ENCODE assay signal across 13 cellular contexts in genomic region chr16:68000450-68000849, GRCh38. TPM values are rescaled to one million over a fixed set of nuclear protein-coding genes. Genes with fewer than 3 reads are reported as not detected.
DNase-seq lines count a peak whose midpoint lies in the region; ATAC-seq and TF ChIP-seq lines count a peak whose summit lies in the region.
"Had no signal": no experiment of that assay in that cellular context is flagged by ENCODE, and none has a peak within 500 bp of the region (broad histone marks: within the 10 kb centered on the region; RNA-seq: fewer than 3 reads in every experiment).

No MANE protein-coding gene starts in this region.

- H3F3A ChIP-seq in OCI-LY1 (ENCODE audit: insufficient read depth, low read length): no peaks in the 10 kb centered on the region
- no peaks in the 10 kb centered on the region for H3F3A ChIP-seq in neural progenitor cell (ENCODE audit: low read depth)

- peak in 1 of 3 donors; percentile 21 for DNase-seq in CD4-positive, CD25-positive, alpha-beta regulatory T cell
- no peak for DNase-seq in endothelial cell (ENCODE audit: low spot score)
- DNase-seq in neural progenitor cell (ENCODE audit: low spot score): no peak
- no peak for DNase-seq in mammary epithelial cell
- no peak for DNase-seq in prostate gland (ENCODE audit: low spot score)
- no peak for DNase-seq in SIG-M5 (lab: John Stamatoyannopoulos, UW)
- no peak for DNase-seq in Ammon's horn (ENCODE audit: low spot score)
- DNase-seq: erythroblast; SK-N-SH; stimulated activated CD4-positive, alpha-beta T cell treated with anti-CD3 and anti-CD28 coated beads, Interleukin-4, amount 100 ng/mL, for 24 hours had no signal

- no peak for TF ChIP-seq CTCF in OCI-LY1 (IDR thresholded peaks at IDR 0.05; ENCODE audit: low read length)
- no peak for TF ChIP-seq CTCF in endothelial cell (IDR thresholded peaks at IDR 0.05; ENCODE audit: unreplicated experiment)
- no peak for TF ChIP-seq CTCF in neural progenitor cell (IDR thresholded peaks at IDR 0.05)
- TF ChIP-seq CTCF in mammary epithelial cell (conservative IDR thresholded peaks at IDR 0.05 in 1 of 2, IDR thresholded peaks at IDR 0.05 in 1 of 2; ENCODE audit: extremely low read depth in 1 of 2, insufficient read depth in 1 of 2, low read depth in 1 of 2, low read length in 2 of 2): no peak
- no peak for TF ChIP-seq CTCF in prostate gland (IDR thresholded peaks at IDR 0.05)

- TF ChIP-seq POLR2A in prostate gland (IDR thresholded peaks at IDR 0.05): no peak

- WGBS in mammary epithelial cell (ENCODE audit: low coverage, missing lambda C conversion rate): 83% methylated on average over 2 of the region's 3 CpGs
- 43% methylated on average over 3 of the region's 3 CpGs for WGBS in prostate gland

- H3K27ac Mint-ChIP-seq in CD4-positive, CD25-positive, alpha-beta regulatory T cell: peak overlapping the region; percentile 92 to 96 (median 95)
- H3K27ac Mint-ChIP-seq in endothelial cell (ENCODE audit: unreplicated experiment) (no peak overlapping the region), neural progenitor cell (peak overlapping the region; percentile 72)

- H3K4me1 ChIP-seq in CD4-positive, CD25-positive, alpha-beta regulatory T cell (ENCODE audit: control insufficient read depth, insufficient read depth, low read length, poor library complexity, severe bottlenecking): peaks cover 80% of the 10 kb centered on the region
- peaks cover 25% of the 10 kb centered on the region for H3K4me1 ChIP-seq in OCI-LY1 (ENCODE audit: insufficient read depth, low read length, severe bottlenecking)
- H3K4me1 ChIP-seq in neural progenitor cell: no peaks in the 10 kb centered on the region
- H3K4me1 ChIP-seq in mammary epithelial cell (ENCODE audit: insufficient read depth, low read length): peaks cover 3% of the 10 kb centered on the region
- H3K4me1 ChIP-seq in prostate gland (replicated peaks): no peaks in the 10 kb centered on the region

- H3K4me1 Mint-ChIP-seq in CD4-positive, CD25-positive, alpha-beta regulatory T cell: peaks cover 16 to 80% (median 45%) of the 10 kb centered on the region in 4 donors
- peaks cover 22% of the 10 kb centered on the region for H3K4me1 Mint-ChIP-seq in endothelial cell (ENCODE audit: unreplicated experiment)
- peaks cover 3% of the 10 kb centered on the region for H3K4me1 Mint-ChIP-seq in neural progenitor cell

- H3K27me3 Mint-ChIP-seq in CD4-positive, CD25-positive, alpha-beta regulatory T cell: no peaks in the 10 kb centered on the region
- peaks cover 5% of the 10 kb centered on the region for H3K27me3 Mint-ChIP-seq in endothelial cell (ENCODE audit: unreplicated experiment)
- H3K27me3 Mint-ChIP-seq in neural progenitor cell (ENCODE audit: insufficient read depth, low read depth): peaks cover 8% of the 10 kb centered on the region

- peak overlapping the region; percentile 73 for H3K27ac ChIP-seq in CD4-positive, CD25-positive, alpha-beta regulatory T cell (ENCODE audit: insufficient read depth, low read length, poor library complexity, severe bottlenecking)
- peak overlapping the region; percentile 86 for H3K27ac ChIP-seq in OCI-LY1 (ENCODE audit: low read depth, low read length, poor library complexity, severe bottlenecking)
- H3K27ac ChIP-seq in neural progenitor cell: no peak overlapping the region
- no peak overlapping the region for H3K27ac ChIP-seq in mammary epithelial cell (ENCODE audit: insufficient read depth, low read depth, low read length)
- H3K27ac ChIP-seq in prostate gland: no peak overlapping the region

- H3K9me2 ChIP-seq in OCI-LY1 (ENCODE audit: low read depth, low read length): no peaks in the 10 kb centered on the region
- H3K9me2 ChIP-seq: SK-N-SH had no signal

- BruUV-seq in mammary epithelial cell (replicated peaks; lab: Mats Ljungman, UMichigan): no TSS peak

- no peaks in the 10 kb centered on the region for H3K9me3 Mint-ChIP-seq in CD4-positive, CD25-positive, alpha-beta regulatory T cell
- no peaks in the 10 kb centered on the region for H3K9me3 Mint-ChIP-seq in endothelial cell (ENCODE audit: unreplicated experiment)
- peaks cover 2% of the 10 kb centered on the region for H3K9me3 Mint-ChIP-seq in neural progenitor cell

- no peaks in the 10 kb centered on the region for H3K36me3 ChIP-seq in CD4-positive, CD25-positive, alpha-beta regulatory T cell (ENCODE audit: control insufficient read depth, insufficient read depth, low read length)
- no peaks in the 10 kb centered on the region for H3K36me3 ChIP-seq in OCI-LY1 (ENCODE audit: insufficient read depth, low read length)
- no peaks in the 10 kb centered on the region for H3K36me3 ChIP-seq in neural progenitor cell
- H3K36me3 ChIP-seq in mammary epithelial cell (ENCODE audit: insufficient read depth, low read length): no peaks in the 10 kb centered on the region
- H3K36me3 ChIP-seq in prostate gland: no peaks in the 10 kb centered on the region
- H3K36me3 ChIP-seq: thoracic aorta had no signal

- no peaks in the 10 kb centered on the region for H3K27me3 ChIP-seq in CD4-positive, CD25-positive, alpha-beta regulatory T cell (ENCODE audit: control insufficient read depth, insufficient read depth, low read length)
- no peaks in the 10 kb centered on the region for H3K27me3 ChIP-seq in OCI-LY1 (ENCODE audit: insufficient read depth, low read length)
- no peaks in the 10 kb centered on the region for H3K27me3 ChIP-seq in neural progenitor cell
- no peaks in the 10 kb centered on the region for H3K27me3 ChIP-seq in mammary epithelial cell (ENCODE audit: insufficient read depth, low read length)
- no peaks in the 10 kb centered on the region for H3K27me3 ChIP-seq in prostate gland (replicated peaks; ENCODE audit: insufficient read depth)

- H3K9me3 ChIP-seq in CD4-positive, CD25-positive, alpha-beta regulatory T cell (ENCODE audit: control insufficient read depth in 2 of 2, low read length in 2 of 2): no peaks in the 10 kb centered on the region
- no peaks in the 10 kb centered on the region for H3K9me3 ChIP-seq in OCI-LY1 (ENCODE audit: low read length)
- H3K9me3 ChIP-seq in neural progenitor cell (ENCODE audit: low read depth): no peaks in the 10 kb centered on the region
- no peaks in the 10 kb centered on the region for H3K9me3 ChIP-seq in mammary epithelial cell (replicated peaks; ENCODE audit: insufficient read depth, low read length)
- H3K9me3 ChIP-seq in prostate gland: no peaks in the 10 kb centered on the region
- H3K9me3 ChIP-seq: SK-N-SH, thoracic aorta had no signal

- H3K79me2 ChIP-seq in OCI-LY1 (ENCODE audit: insufficient read depth, low read length) (no peaks in the 10 kb centered on the region), neural progenitor cell (ENCODE audit: low read depth) (no peaks in the 10 kb centered on the region), mammary epithelial cell (ENCODE audit: insufficient read depth, low read length) (no peaks in the 10 kb centered on the region)

- peak overlapping the region; percentile 83 to 96 (median 89) for H3K4me3 Mint-ChIP-seq in CD4-positive, CD25-positive, alpha-beta regulatory T cell
- peak overlapping the region; percentile 38 for H3K4me3 Mint-ChIP-seq in endothelial cell (ENCODE audit: unreplicated experiment)
- no peak overlapping the region for H3K4me3 Mint-ChIP-seq in neural progenitor cell

- H3K4me3 ChIP-seq in CD4-positive, CD25-positive, alpha-beta regulatory T cell (ENCODE audit: low read depth, low read length): peak overlapping the region; percentile 82
- H3K4me3 ChIP-seq in OCI-LY1 (ENCODE audit: low read depth, low read length, poor library complexity, severe bottlenecking): no peak overlapping the region
- no peak overlapping the region for H3K4me3 ChIP-seq in neural progenitor cell
- H3K4me3 ChIP-seq in mammary epithelial cell (replicated peaks in 1 of 3; ENCODE audit: insufficient read depth in 1 of 3, low read depth in 2 of 3, low read length in 3 of 3): no peak overlapping the region
- no peak overlapping the region for H3K4me3 ChIP-seq in prostate gland
- H3K4me3 ChIP-seq: thoracic aorta had no signal

- H2AFZ ChIP-seq in OCI-LY1 (ENCODE audit: low read length) (0 out of 2 replicates have a peak overlapping the region, but pooled peaks have one; percentile 80), neural progenitor cell (replicated peaks) (no peak overlapping the region), mammary epithelial cell (ENCODE audit: low read depth, low read length) (no peak overlapping the region)

- peaks cover 11% of the 10 kb centered on the region for H3K36me3 Mint-ChIP-seq in CD4-positive, CD25-positive, alpha-beta regulatory T cell
- H3K36me3 Mint-ChIP-seq in endothelial cell (ENCODE audit: low read depth, unreplicated experiment) (no peaks in the 10 kb centered on the region), neural progenitor cell (no peaks in the 10 kb centered on the region)

- dilution Hi-C loops in mammary epithelial cell (cut with HindIII; ENCODE audit: low sequenced_read_pairs): no loop called here

- intact Hi-C loops in mammary epithelial cell (cut with micrococcal nuclease) (no loop called here), prostate gland (cut with DNase I) (no loop called here)

- H3K4me2 ChIP-seq in OCI-LY1 (ENCODE audit: low read length): peak overlapping the region; percentile 51; the same call in 1 of the 2 replicates
- H3K4me2 ChIP-seq in neural progenitor cell: no peak overlapping the region
- H3K4me2 ChIP-seq in mammary epithelial cell (ENCODE audit: insufficient read depth, low read depth, low read length): no peak overlapping the region
- H3K4me2 ChIP-seq: SK-N-SH had no signal

- in situ Hi-C loops in mammary epithelial cell (cut with MboI; ENCODE audit: low sequenced_read_pairs in 2 of 2): no loop called here

- no peak for ATAC-seq in CD4-positive, CD25-positive, alpha-beta regulatory T cell (ENCODE audit: low read depth in 2 of 2)

- CTCF ChIA-PET in mammary epithelial cell (lab: Charles Lee; ENCODE audit: low non-redundant PET): no interaction called here

- H3K9ac ChIP-seq in OCI-LY1 (ENCODE audit: low read length) (peak overlapping the region; percentile 49; the same call in 1 of the 2 replicates), neural progenitor cell (no peak overlapping the region), mammary epithelial cell (ENCODE audit: insufficient read depth, low read length) (no peak overlapping the region)
- H3K9ac ChIP-seq: SK-N-SH had no signal

- H4K20me1 ChIP-seq in OCI-LY1 (ENCODE audit: insufficient read depth, low read length) (no peaks in the 10 kb centered on the region), neural progenitor cell (ENCODE audit: low read depth) (no peaks in the 10 kb centered on the region), mammary epithelial cell (ENCODE audit: insufficient read depth, low read length) (no peaks in the 10 kb centered on the region)

RNA-seq across cellular contexts. Expression of gene DPEP2, which starts 1.2 kb away (rescaled TPM):
- 52.4 TPM for total RNA-seq in CD4-positive, CD25-positive, alpha-beta regulatory T cell
- 10 to 100 TPM; 52.2 to 70.0 (median 63.4) TPM for polyA plus RNA-seq in CD4-positive, CD25-positive, alpha-beta regulatory T cell
- 1.0 TPM for total RNA-seq in endothelial cell (ENCODE audit: unreplicated experiment)
- not detected in 2 replicates for total RNA-seq in neural progenitor cell (ENCODE audit: low replicate concordance)
- not detected for total RNA-seq in mammary epithelial cell
- polyA plus RNA-seq in mammary epithelial cell: not detected
- not detected for polyA minus RNA-seq in mammary epithelial cell
- 1 to 10 TPM in 1 of 2 donors, under 1 TPM in 1; 0.41 to 2.4 TPM for total RNA-seq in prostate gland
- total RNA-seq: NCI-H460 had no signal
- polyA plus RNA-seq: SK-N-SH had no signal

RNA-seq across cellular contexts. Expression of gene DPEP2NB, which starts 15.3 kb away (rescaled TPM):
- not detected for total RNA-seq in CD4-positive, CD25-positive, alpha-beta regulatory T cell
- polyA plus RNA-seq in CD4-positive, CD25-positive, alpha-beta regulatory T cell: not detected
- total RNA-seq in endothelial cell (ENCODE audit: unreplicated experiment): not detected
- total RNA-seq in neural progenitor cell (ENCODE audit: low replicate concordance): not detected in 2 replicates
- total RNA-seq in mammary epithelial cell: not detected
- not detected for polyA plus RNA-seq in mammary epithelial cell
- polyA minus RNA-seq in mammary epithelial cell: not detected
- under 1 TPM in 1 of 2 donors, not detected in 1; 0.62 TPM for total RNA-seq in prostate gland
- total RNA-seq: NCI-H460, thoracic aorta had no signal
- polyA plus RNA-seq: SK-N-SH had no signal

RNA-seq across cellular contexts. Expression of gene DPEP3, which starts 20.2 kb away (rescaled TPM):
- total RNA-seq in CD4-positive, CD25-positive, alpha-beta regulatory T cell: 0.44 TPM
- under 1 TPM in 1 of 4 donors, not detected in 3; 0.19 TPM for polyA plus RNA-seq in CD4-positive, CD25-positive, alpha-beta regulatory T cell
- total RNA-seq in endothelial cell (ENCODE audit: unreplicated experiment) (not detected), neural progenitor cell (ENCODE audit: low replicate concordance) (0.19 TPM in 1 of 2 replicates, not detected in the other), mammary epithelial cell (not detected), prostate gland (10 to 100 TPM in 1 of 2 donors, not detected in 1; 49.9 TPM)
- not detected for polyA plus RNA-seq in mammary epithelial cell
- polyA minus RNA-seq in mammary epithelial cell: not detected
- total RNA-seq: NCI-H460, thoracic aorta had no signal
- polyA plus RNA-seq: SK-N-SH had no signal

RNA-seq across cellular contexts. Expression of gene DDX28, which starts 22.6 kb away (rescaled TPM):
- 14.9 TPM for total RNA-seq in CD4-positive, CD25-positive, alpha-beta regulatory T cell
- polyA plus RNA-seq in CD4-positive, CD25-positive, alpha-beta regulatory T cell: 10 to 100 TPM; 48.0 to 68.2 (median 63.9) TPM
- total RNA-seq in endothelial cell (ENCODE audit: unreplicated experiment) (10.3 TPM), neural progenitor cell (ENCODE audit: low replicate concordance) (7.3 and 17.0 TPM in 2 replicates), mammary epithelial cell (10 to 100 TPM in 1 of 2 donors, 1 to 10 TPM in 1; 9.7 to 10.1 TPM), prostate gland (10 to 100 TPM in 1 of 2 donors, 1 to 10 TPM in 1; 7.1 to 16.5 TPM)
- polyA plus RNA-seq in mammary epithelial cell: 14.6 TPM
- polyA minus RNA-seq in mammary epithelial cell: 6.5 TPM

RNA-seq across cellular contexts. Expression of gene DUS2, which starts 22.6 kb away (rescaled TPM):
- 15.2 TPM for total RNA-seq in CD4-positive, CD25-positive, alpha-beta regulatory T cell
- 10 to 100 TPM in 2 of 4 donors, 1 to 10 TPM in 2; 7.7 to 11.5 (median 10.3) TPM for polyA plus RNA-seq in CD4-positive, CD25-positive, alpha-beta regulatory T cell
- 16.4 TPM for total RNA-seq in endothelial cell (ENCODE audit: unreplicated experiment)
- 22.7 and 22.9 TPM in 2 replicates for total RNA-seq in neural progenitor cell (ENCODE audit: low replicate concordance)
- 10 to 100 TPM; 16.5 to 22.9 TPM for total RNA-seq in mammary epithelial cell
- polyA plus RNA-seq in mammary epithelial cell: 20.8 TPM
- polyA minus RNA-seq in mammary epithelial cell: 4.9 TPM
- 10 to 100 TPM in 1 of 2 donors, 1 to 10 TPM in 1; 7.2 to 14.5 TPM for total RNA-seq in prostate gland

Comparison
In these comparisons a context has a peak if more than half of its experiments do, and no peak if none do; other contexts are left out.
1. H3K27ac ChIP-seq: peak in CD4-positive, CD25-positive, alpha-beta regulatory T cell (single experiment) and OCI-LY1 (single experiment); none in neural progenitor cell (single experiment), mammary epithelial cell (single experiment) and prostate gland (0 of 2).
2. RNA of gene DPEP2, which starts 1.2 kb away (total RNA-seq): 52.4 TPM in CD4-positive, CD25-positive, alpha-beta regulatory T cell (single experiment); 0.41 to 2.4 TPM in prostate gland, 1.0 TPM in endothelial cell (single experiment), not detected in neural progenitor cell and not detected in mammary epithelial cell; every median in the first group is over 10 times any median in the second.